Comparison of ENCODE assay signal across 9 cellular contexts in genomic region chr6:132483779-132484679, GRCh38. TPM values are rescaled to one million over a fixed set of nuclear protein-coding genes. Genes with fewer than 3 reads are reported as not detected.
DNase-seq lines count a peak whose midpoint lies in the region; ATAC-seq, FAIRE-seq and TF ChIP-seq lines count a peak whose summit lies in the region.
"Had no signal": no experiment of that assay in that cellular context is flagged by ENCODE, and none has a peak within 500 bp of the region (broad histone marks: within the 10 kb centered on the region; RNA-seq: fewer than 3 reads in every experiment).

No MANE protein-coding gene starts in this region.

- no peaks in the 10 kb centered on the region for H3K9me2 ChIP-seq in hepatocyte (replicated peaks; ENCODE audit: insufficient read depth)

- peak; percentile 78 for FAIRE-seq in RCC 7860 (lab: Jason Lieb, UNC)

- peaks cover 36% of the 10 kb centered on the region for H4K20me1 ChIP-seq in hepatocyte (ENCODE audit: insufficient read depth, poor library complexity, severe bottlenecking)

- in situ Hi-C loops in KBM-7 (cut with MboI; ENCODE audit: low pct_unique_long_range_greater_than_20kb, low sequenced_read_pairs) = loop anchor here (25.0 kb wide), 1 partner anchor 197 kb away; no protein-coding TSS in a partner anchor

- no peak overlapping the region for H3K27ac Mint-ChIP-seq in T-helper 2 cell treated with Interferon-gamma antibody and Interleukin-4, amounts not matched to agents 5 μg/mL and 100 μg/mL, for 36 hours

- peaks cover 7% of the 10 kb centered on the region for H3K4me1 ChIP-seq in hepatocyte (ENCODE audit: insufficient read depth)

- no peaks in the 10 kb centered on the region for H3K27me3 ChIP-seq in hepatocyte

- no peak overlapping the region for H3K4me3 Mint-ChIP-seq in T-helper 2 cell treated with Interferon-gamma antibody and Interleukin-4, amounts not matched to agents 5 μg/mL and 100 μg/mL, for 36 hours

- no peak overlapping the region for H2AFZ ChIP-seq in hepatocyte

- no peaks in the 10 kb centered on the region for H3K36me3 Mint-ChIP-seq in T-helper 2 cell treated with Interferon-gamma antibody and Interleukin-4, amounts not matched to agents 5 μg/mL and 100 μg/mL, for 36 hours (ENCODE audit: low read depth)

- H3K36me3 ChIP-seq in hepatocyte (replicated peaks; ENCODE audit: insufficient read depth, low read depth) = no peaks in the 10 kb centered on the region

- ATAC-seq in GM21737 (IDR thresholded peaks at IDR 0.05; ENCODE audit: unreplicated experiment) = peak; percentile 69

- no peak overlapping the region for H3K4me3 ChIP-seq in hepatocyte

- no peaks in the 10 kb centered on the region for H3K9me3 Mint-ChIP-seq in T-helper 2 cell treated with Interferon-gamma antibody and Interleukin-4, amounts not matched to agents 5 μg/mL and 100 μg/mL, for 36 hours

- peak; percentile 83 for TF ChIP-seq CTCF in hepatocyte (IDR thresholded peaks at IDR 0.05; ENCODE audit: poor library complexity)

- 36% methylated on average over 9 of the region's 9 CpGs for WGBS in hepatocyte (ENCODE audit: low lambda C conversion rate, missing lambda C conversion rate)

- DNase-seq in T-helper 2 cell (peak in 3 of 5 experiments; percentile 12 to 67 (median 29)), KBM-7 (peak; percentile 62), RCC 7860 (ENCODE audit: low spot score) (peak; percentile 52), astrocyte of the hippocampus (ENCODE audit: low read depth, low spot score) (peak; percentile 76), hepatocyte (ENCODE audit: low spot score) (peak; percentile 76)
- DNase-seq in T-helper 2 cell treated with Interferon-gamma antibody and Interleukin-4, amounts not matched to agents 5 μg/mL and 100 μg/mL, for 36 hours (ENCODE audit: low spot score) = no peak
- peak; percentile 43 for DNase-seq in stimulated activated CD4-positive, alpha-beta T cell treated with anti-CD3 and anti-CD28 coated beads, Interleukin-15, amount 100 ng/mL, for 24 hours

- H3K4me2 ChIP-seq in hepatocyte = no peak overlapping the region

- no peaks in the 10 kb centered on the region for H3K9me3 ChIP-seq in hepatocyte (ENCODE audit: low read depth)

- H3K4me1 Mint-ChIP-seq in T-helper 2 cell treated with Interferon-gamma antibody and Interleukin-4, amounts not matched to agents 5 μg/mL and 100 μg/mL, for 36 hours (ENCODE audit: low read depth) = peaks cover 17% of the 10 kb centered on the region

- H3K27ac ChIP-seq in hepatocyte = no peak overlapping the region

- H3K27me3 Mint-ChIP-seq in T-helper 2 cell treated with Interferon-gamma antibody and Interleukin-4, amounts not matched to agents 5 μg/mL and 100 μg/mL, for 36 hours (ENCODE audit: low read depth) = peaks cover 5% of the 10 kb centered on the region

- peaks cover 41% of the 10 kb centered on the region for H3K79me2 ChIP-seq in hepatocyte

RNA-seq across cellular contexts. Expression of gene STX7, which starts 28.9 kb away (rescaled TPM):
- total RNA-seq in hepatocyte = 39.3 and 41.3 TPM in 2 replicates
- polyA plus RNA-seq in hepatocyte = 38.4 and 42.0 TPM in 2 replicates

RNA-seq across cellular contexts. Expression of gene TAAR9, which starts 54.0 kb away (rescaled TPM):
- total RNA-seq in hepatocyte = not detected in 2 replicates
- not detected in 2 replicates for polyA plus RNA-seq in hepatocyte
- total RNA-seq: lower leg skin had no signal
